29 cellular contexts compared by ENCODE assay signal in the genomic region with DNA sequence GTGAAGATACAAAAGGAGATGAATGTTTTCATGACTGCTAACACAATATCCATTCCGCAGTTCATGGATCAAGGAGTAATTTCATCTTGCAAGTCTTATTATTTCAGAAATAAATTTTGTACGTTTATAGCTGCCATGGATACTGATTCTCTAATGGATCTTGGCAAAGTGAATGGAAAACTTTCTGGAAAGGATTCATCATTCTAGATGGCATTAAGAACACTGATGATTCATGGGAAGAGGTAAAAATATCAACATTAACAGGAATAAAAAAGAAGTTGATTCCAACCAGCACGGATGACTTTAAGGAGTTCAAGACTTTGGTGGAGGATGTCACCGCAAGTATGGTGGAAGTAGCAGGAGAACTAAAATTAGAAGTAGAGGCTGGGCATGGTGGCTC. TPM values are rescaled to one million over a fixed set of nuclear protein-coding genes. Genes with fewer than 3 reads are reported as not detected.
"Had no signal": no experiment of that assay in that cellular context is flagged by ENCODE, and none has a peak within 500 bp of the region (broad histone marks: within the 10 kb centered on the region; RNA-seq: fewer than 3 reads in every experiment).

No MANE protein-coding gene starts in this region.

- FAIRE-seq: endometrium, islet of Langerhans, pancreas, small intestine had no signal

- H3K9me3 Mint-ChIP-seq: central memory CD8-positive, alpha-beta T cell; natural killer cell treated with Interleukin-12 subunit alpha and Interleukin-12 subunit beta and Interleukin-15 and Interleukin-18, amount 100 ng/mL, for 72 hours; type B pancreatic cell had no signal

- H2AFZ ChIP-seq: hepatocyte had no signal

- H3K4me1 ChIP-seq: foreskin keratinocyte, pancreas, right lobe of liver had no signal

- H3K27ac Mint-ChIP-seq: mesothelial cell of epicardium; naive B cell; natural killer cell treated with Interleukin-12 subunit alpha and Interleukin-12 subunit beta and Interleukin-15 and Interleukin-18, amount 100 ng/mL, for 72 hours; type B pancreatic cell had no signal

- H3K9me3 ChIP-seq: mucosa of descending colon, neutrophil, pancreas, right lobe of liver, testis had no signal

- H3K4me3 ChIP-seq: coronary artery, gastroesophageal sphincter, heart left ventricle, hepatocyte, left lung, mucosa of descending colon, pancreas, right lobe of liver, testis, tibial artery had no signal

- H3K4me3 Mint-ChIP-seq: central memory CD8-positive, alpha-beta T cell; effector memory CD8-positive, alpha-beta T cell; mesothelial cell of epicardium; naive B cell; natural killer cell treated with Interleukin-12 subunit alpha and Interleukin-12 subunit beta and Interleukin-15 and Interleukin-18, amount 100 ng/mL, for 72 hours; neural crest cell; stimulated activated naive CD8-positive, alpha-beta T cell treated with anti-CD3 and anti-CD28 coated beads, Interleukin-15, amount 100 ng/mL, for 72 hours; type B pancreatic cell had no signal

- H3K36me3 ChIP-seq: pancreas, right lobe of liver had no signal

- H3K27me3 ChIP-seq: foreskin keratinocyte, gastroesophageal sphincter, heart left ventricle, hepatocyte, left lung, neutrophil, pancreas, right lobe of liver, testis, tibial artery had no signal

- H3K27me3 Mint-ChIP-seq: central memory CD8-positive, alpha-beta T cell; effector memory CD8-positive, alpha-beta T cell; naive B cell; natural killer cell treated with Interleukin-12 subunit alpha and Interleukin-12 subunit beta and Interleukin-15 and Interleukin-18, amount 100 ng/mL, for 72 hours; stimulated activated naive CD8-positive, alpha-beta T cell treated with anti-CD3 and anti-CD28 coated beads, Interleukin-15, amount 100 ng/mL, for 72 hours; type B pancreatic cell had no signal

- H3K4me2 ChIP-seq: hepatocyte had no signal

- H3K27ac ChIP-seq: coronary artery, foreskin keratinocyte, gastroesophageal sphincter, heart left ventricle, hepatocyte, left lung, neutrophil, pancreas, right lobe of liver, testis, tibial artery had no signal

- DNase-seq: effector memory CD8-positive, alpha-beta T cell; foreskin keratinocyte; heart left ventricle; left cardiac atrium; left lung; mesenchymal stem cell; mucosa of descending colon; naive B cell; pancreas; right lobe of liver; small intestine; stimulated activated CD4-positive, alpha-beta T cell treated with anti-CD3 and anti-CD28 coated beads, Interleukin-15, amount 100 ng/mL, for 24 hours; stimulated activated CD4-positive, alpha-beta T cell treated with anti-CD3 and anti-CD28 coated beads, Interleukin-2, amount 100 ng/mL, for 48 hours; stimulated activated naive CD4-positive, alpha-beta T cell; stimulated activated naive CD8-positive, alpha-beta T cell treated with anti-CD3 and anti-CD28 coated beads, Interleukin-15, amount 100 ng/mL, for 72 hours; testis; tibial artery had no signal

RNA-seq across cellular contexts. Expression of gene HUS1B, which starts 2.8 kb away (rescaled TPM):
- total RNA-seq: kidney epithelial cell, left cardiac atrium had no signal
